Comparison of ENCODE assay signal across 21 cellular contexts in the genomic region with DNA sequence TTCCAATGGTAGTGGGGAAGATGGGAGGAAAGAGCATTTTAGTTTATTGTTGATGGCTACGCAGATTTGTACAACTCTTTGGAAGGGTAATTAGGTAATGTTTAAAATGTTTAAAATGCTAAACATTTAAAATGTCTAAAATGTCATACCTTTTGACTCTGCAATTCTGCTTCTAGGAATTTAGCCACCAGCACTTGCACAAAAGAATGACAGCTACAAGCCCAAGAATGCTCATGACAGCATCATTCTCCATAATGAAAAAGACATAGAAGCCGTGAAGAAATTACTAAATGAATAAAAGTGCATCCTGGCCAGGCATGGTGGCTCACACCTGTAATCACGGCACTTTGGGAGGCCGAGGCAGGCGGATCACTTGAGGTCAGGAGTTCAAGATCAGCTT. TPM values are rescaled to one million over a fixed set of nuclear protein-coding genes. Genes with fewer than 3 reads are reported as not detected.
DNase-seq lines count a peak whose midpoint lies in the region; ATAC-seq lines count a peak whose summit lies in the region.
"Had no signal": no experiment of that assay in that cellular context is flagged by ENCODE, and none has a peak within 500 bp of the region (broad histone marks: within the 10 kb centered on the region; RNA-seq: fewer than 3 reads in every experiment).

No MANE protein-coding gene starts in this region.

- H3K4ac ChIP-seq in trophoblast cell (ENCODE audit: low read depth, low read length): no peak overlapping the region

- no peak overlapping the region for H3K4me3 ChIP-seq in trophoblast cell (ENCODE audit: low read depth, low read length)
- H3K4me3 ChIP-seq: A549; BLaER1 treated with 17β-estradiol and CSF1 and Interleukin-3, amounts not matched to agents 10 nM and 100 nM had no signal

- H3K18ac ChIP-seq in trophoblast cell (ENCODE audit: low read length): no peak overlapping the region

- no peak for ATAC-seq in Right ventricle myocardium inferior
- no peak for ATAC-seq in left ventricle myocardium superior
- ATAC-seq in esophagus mucosa: no peak
- ATAC-seq: A549 had no signal

- peaks cover 12% of the 10 kb centered on the region for H3K79me1 ChIP-seq in trophoblast cell (ENCODE audit: low read length)

- no peaks in the 10 kb centered on the region for H3K36me3 ChIP-seq in trophoblast cell (ENCODE audit: control insufficient read depth in 1 of 2, insufficient read depth in 2 of 2, low read length in 2 of 2)
- H3K36me3 ChIP-seq: BE2C; BLaER1 treated with 17β-estradiol and CSF1 and Interleukin-3, amounts not matched to agents 10 nM and 100 nM had no signal

- no peak overlapping the region for H3K14ac ChIP-seq in trophoblast cell (ENCODE audit: low read length)

- H3K4me1 Mint-ChIP-seq in immature natural killer cell: peaks cover 25 to 27% of the 10 kb centered on the region in 2 donors

- H2BK5ac ChIP-seq in trophoblast cell (ENCODE audit: low read depth, low read length, poor library complexity): no peak overlapping the region

- H4K12ac ChIP-seq in trophoblast cell (ENCODE audit: low read depth, low read length): no peak overlapping the region

- peaks cover 2% of the 10 kb centered on the region for H3K9me3 ChIP-seq in trophoblast cell (ENCODE audit: insufficient read depth, low read depth, low read length)
- H3K9me3 ChIP-seq: A549; BE2C; BLaER1 treated with 17β-estradiol and CSF1 and Interleukin-3, amounts not matched to agents 10 nM and 100 nM had no signal

- H4K91ac ChIP-seq in trophoblast cell (ENCODE audit: low read depth, low read length): no peak overlapping the region

- no peak overlapping the region for H3K27ac ChIP-seq in trophoblast cell (ENCODE audit: low read depth, low read length)
- H3K27ac ChIP-seq: A549; BLaER1 treated with 17β-estradiol and CSF1 and Interleukin-3, amounts not matched to agents 10 nM and 100 nM had no signal

- H3K4me2 ChIP-seq in trophoblast cell (ENCODE audit: low read length): no peak overlapping the region
- H3K4me2 ChIP-seq: A549; BLaER1 treated with 17β-estradiol and CSF1 and Interleukin-3, amounts not matched to agents 10 nM and 100 nM had no signal

- H3K9ac ChIP-seq in trophoblast cell (ENCODE audit: low read length): no peak overlapping the region
- H3K9ac ChIP-seq: BLaER1 treated with 17β-estradiol and CSF1 and Interleukin-3, amounts not matched to agents 10 nM and 100 nM had no signal

- intact Hi-C loops in Right ventricle myocardium inferior (cut with DNase I) (no loop called here), left ventricle myocardium superior (cut with micrococcal nuclease) (loop anchor here (10.0 kb wide), 1 partner anchor 170 kb away; no protein-coding TSS in a partner anchor)

- WGBS in trophoblast cell (ENCODE audit: extremely low coverage, insufficient coverage, insufficient read length): no CpG with 5 or more reads among the region's 5 CpGs

- H3K4me3 Mint-ChIP-seq in immature natural killer cell: no peak overlapping the region

- H2AFZ ChIP-seq in trophoblast cell (ENCODE audit: insufficient read depth, low read length, poor library complexity): no peak overlapping the region

- no peak overlapping the region for H3K23ac ChIP-seq in trophoblast cell (ENCODE audit: low read length)

- no peak overlapping the region for H2BK12ac ChIP-seq in trophoblast cell (ENCODE audit: low read length)

- H3K4me1 ChIP-seq in trophoblast cell (ENCODE audit: control insufficient read depth in 1 of 2, insufficient read depth in 2 of 2, low read length in 2 of 2): peaks cover 6 to 8% of the 10 kb centered on the region in 2 experiments
- H3K4me1 ChIP-seq: BE2C had no signal

- no peaks in the 10 kb centered on the region for H3K36me3 Mint-ChIP-seq in immature natural killer cell

- H3K9me3 Mint-ChIP-seq in immature natural killer cell: no peaks in the 10 kb centered on the region
- H3K9me3 Mint-ChIP-seq: CD4-positive, alpha-beta memory T cell had no signal

- no peak overlapping the region for H4K8ac ChIP-seq in trophoblast cell (ENCODE audit: low read depth, low read length)

- no peak overlapping the region for H2BK120ac ChIP-seq in trophoblast cell (ENCODE audit: insufficient read depth, low read length, poor library complexity)

- peaks cover 14 to 42% (median 25%) of the 10 kb centered on the region in 3 donors for H3K27me3 Mint-ChIP-seq in immature natural killer cell (ENCODE audit: low read depth in 3 of 3)

- H2AK5ac ChIP-seq in trophoblast cell (ENCODE audit: low read length): no peak overlapping the region

- peak overlapping the region in 4 of 6 donors; percentile 13 to 24 (median 18) for H3K27ac Mint-ChIP-seq in immature natural killer cell
- H3K27ac Mint-ChIP-seq: CD14-positive monocyte had no signal

- H3K27me3 ChIP-seq in trophoblast cell (ENCODE audit: insufficient read depth, low read length): no peaks in the 10 kb centered on the region
- H3K27me3 ChIP-seq: BE2C had no signal

- peak; percentile 34 for DNase-seq in Right ventricle myocardium inferior (ENCODE audit: missing footprints)
- no peak for DNase-seq in left ventricle myocardium superior
- no peak for DNase-seq in immature natural killer cell
- peak; percentile 62 to 86 for DNase-seq in trophoblast cell
- DNase-seq in NCI-H2029 (lab: John Stamatoyannopoulos, UW): no peak
- DNase-seq: 8988T; ACHN; AML-193; BE2C; Calu3; CD4-positive, alpha-beta memory T cell; COR-L47; DMS53; DMS79 treated with DMSO at 0.1 percent for 48 hours; GF-D8; GOT3; HCEC 1CT had no signal

- H3K79me2 ChIP-seq in trophoblast cell (ENCODE audit: control insufficient read depth, insufficient read depth, low read length, poor library complexity): peaks cover 9% of the 10 kb centered on the region

RNA-seq across cellular contexts. Expression of a gene that starts 19.9 kb away (rescaled TPM):
- 348 TPM for total RNA-seq in Right ventricle myocardium inferior
- 387 TPM for total RNA-seq in left ventricle myocardium superior
- 10 to 100 TPM; 15.7 to 78.5 (median 25.5) TPM for polyA plus RNA-seq in immature natural killer cell
- 105 and 109 TPM in 2 replicates for polyA plus RNA-seq in trophoblast cell (2013)
- total RNA-seq in esophagus mucosa: 250 TPM

Comparison
In these comparisons a context has a peak if more than half of its experiments do, and no peak if none do; other contexts are left out.
1. DNase-seq: peak in Right ventricle myocardium inferior (single experiment) and trophoblast cell (2 of 2); none in left ventricle myocardium superior (single experiment), immature natural killer cell (0 of 3) and NCI-H2029 (single experiment).